In genomic region chr20:32820000-32820697, GRCh38 we compare ENCODE assay signal across 1 cellular context.
TF ChIP-seq lines count a peak whose summit lies in the region.

No MANE protein-coding gene starts in this region.

TF ChIP-seq in endothelial cell of umbilical vein, 7 proteins besides CTCF, POLR2A, EP300 and RAD21 (continued from another document):
- TF ChIP-seq JUN (IDR thresholded peaks at IDR 0.05; ENCODE audit: borderline replicate concordance, insufficient read depth, insufficient read length, low read depth) = no peak
